In genomic region chr22:26672060-26672471, GRCh38 we compare ENCODE assay signal across 1 cellular context.
TF ChIP-seq lines count a peak whose summit lies in the region.

No MANE protein-coding gene starts in this region.

TF ChIP-seq in HCT116, 20 proteins besides CTCF, POLR2A, EP300 and RAD21 (continued from another document):
- TF ChIP-seq JUND (IDR thresholded peaks at IDR 0.05) (no peak), ELF1 (IDR thresholded peaks at IDR 0.05; ENCODE audit: borderline replicate concordance, low read depth) (no peak), ZNF274 (IDR thresholded peaks at IDR 0.05; ENCODE audit: low read depth, low read length) (no peak), ATF3 (IDR thresholded peaks at IDR 0.05) (no peak), POLR2AphosphoS5 (IDR thresholded peaks at IDR 0.05; ENCODE audit: low read depth, low read length) (no peak), EGR1 (IDR thresholded peaks at IDR 0.05; ENCODE audit: low read depth) (no peak), FOSL1 (IDR thresholded peaks at IDR 0.05; ENCODE audit: low read depth) (no peak), CEBPB (IDR thresholded peaks at IDR 0.05; ENCODE audit: low read depth) (no peak), SIN3A (IDR thresholded peaks at IDR 0.05; ENCODE audit: low read depth) (no peak)
- TF ChIP-seq, protein P1, sequence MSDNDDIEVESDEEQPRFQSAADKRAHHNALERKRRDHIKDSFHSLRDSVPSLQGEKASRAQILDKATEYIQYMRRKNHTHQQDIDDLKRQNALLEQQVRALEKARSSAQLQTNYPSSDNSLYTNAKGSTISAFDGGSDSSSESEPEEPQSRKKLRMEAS (IDR thresholded peaks at IDR 0.05), result no peak
TF ChIP-seq in HCT116: peak in this region for 0.
